In the genomic region with DNA sequence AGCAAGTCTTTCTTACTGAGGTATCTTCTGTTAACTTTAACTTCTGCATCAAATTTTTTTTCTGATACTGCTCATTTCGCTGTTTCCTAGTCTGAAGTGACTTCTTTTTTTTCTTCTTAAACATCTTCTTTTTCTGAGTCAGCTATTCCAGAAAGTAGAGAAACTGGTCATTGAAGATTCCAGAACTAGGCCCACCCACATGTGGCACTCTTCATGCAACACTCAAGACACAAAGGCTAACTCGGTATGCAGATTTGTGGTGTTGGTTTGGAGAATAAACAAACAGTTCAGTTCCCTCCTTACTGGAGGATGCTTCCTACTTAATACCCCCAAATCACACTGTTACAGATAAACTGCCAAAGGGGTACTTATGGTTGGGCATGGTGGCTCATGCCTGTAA, we compare ENCODE assay signal across 16 cellular contexts.
"Had no signal": no experiment of that assay in that cellular context is flagged by ENCODE, and none has a peak within 500 bp of the region (broad histone marks: within the 10 kb centered on the region; RNA-seq: fewer than 3 reads in every experiment).

No MANE protein-coding gene starts in this region.

- H3K4me1 ChIP-seq: esophagus squamous epithelium, pancreas, upper lobe of left lung, uterus had no signal

- H3K27me3 Mint-ChIP-seq: naive thymus-derived CD8-positive, alpha-beta T cell; progenitor cell of endocrine pancreas had no signal

- FAIRE-seq: endometrium, kidney, pancreas, small intestine had no signal

- H3K9me3 Mint-ChIP-seq: naive thymus-derived CD8-positive, alpha-beta T cell had no signal

- H3K4me1 Mint-ChIP-seq: naive thymus-derived CD8-positive, alpha-beta T cell had no signal

- H3K4me3 Mint-ChIP-seq: naive thymus-derived CD8-positive, alpha-beta T cell had no signal

- H3K36me3 ChIP-seq: esophagus squamous epithelium, pancreas, upper lobe of left lung, uterus had no signal

- H3K27me3 ChIP-seq: esophagus squamous epithelium, pancreas, upper lobe of left lung, uterus had no signal

- H3K27ac ChIP-seq: esophagus squamous epithelium, pancreas, upper lobe of left lung, uterus had no signal

- H3K9me3 ChIP-seq: esophagus squamous epithelium, mucosa of descending colon, pancreas, upper lobe of left lung, uterus had no signal

- H3K27ac Mint-ChIP-seq: naive thymus-derived CD8-positive, alpha-beta T cell; progenitor cell of endocrine pancreas had no signal

- H3K4me3 ChIP-seq: esophagus squamous epithelium, mucosa of descending colon, pancreas, upper lobe of left lung, uterus had no signal

- ATAC-seq: mucosa of descending colon; naive thymus-derived CD8-positive, alpha-beta T cell; pancreas; right cardiac atrium had no signal

- DNase-seq: effector memory CD4-positive, alpha-beta T cell; esophagus squamous epithelium; foreskin fibroblast; kidney; mucosa of descending colon; naive thymus-derived CD8-positive, alpha-beta T cell; occipital lobe; pancreas; right cardiac atrium; small intestine; stimulated activated CD4-positive, alpha-beta T cell treated with anti-CD3 and anti-CD28 coated beads, Interleukin-2, amount 100 ng/mL, for 48 hours; stimulated activated naive CD4-positive, alpha-beta T cell treated with Interleukin-2 at 50 U/mL for 16 hours; upper lobe of left lung had no signal
